Comparison of ENCODE assay signal across 29 cellular contexts in the genomic region with DNA sequence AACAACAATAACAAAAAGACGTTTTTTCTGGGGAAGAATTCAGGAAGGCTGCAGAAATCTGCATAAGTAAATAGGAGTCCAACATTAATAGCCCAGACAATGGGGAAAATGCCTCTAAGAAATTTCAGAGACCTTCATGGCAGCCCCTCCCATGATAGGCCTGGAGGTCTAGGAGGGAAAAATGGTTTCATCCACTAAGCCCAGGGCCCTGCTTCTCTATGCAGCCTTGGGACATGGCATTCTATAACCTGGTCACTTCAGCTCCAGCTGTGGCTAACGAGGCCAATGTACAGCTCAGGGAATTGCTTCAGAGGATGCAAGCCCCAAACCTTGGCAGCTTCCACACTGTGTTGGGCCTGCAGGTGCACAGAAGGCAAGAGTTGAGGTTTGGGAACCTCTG.
"Had no signal": no experiment of that assay in that cellular context is flagged by ENCODE, and none has a peak within 500 bp of the region (broad histone marks: within the 10 kb centered on the region; RNA-seq: fewer than 3 reads in every experiment).

No MANE protein-coding gene starts in this region.

- H3K4me3 ChIP-seq: stomach, suprapubic skin, testis, thoracic aorta, thyroid gland, tibial artery, tibial nerve, transverse colon, upper lobe of left lung, upper lobe of right lung, uterus, vagina had no signal

- H3K4me3 Mint-ChIP-seq: stimulated activated effector memory CD8-positive, alpha-beta T cell treated with anti-CD3 and anti-CD28 coated beads, Interleukin-12 subunit alpha, Interleukin-12 subunit beta, amount 100 ng/mL, for 72 hours; stimulated activated memory B cell treated with anti-CD40 and anti-IgM and Interleukin-4, amounts not matched to agents 10 μg/mL and 1 μg/mL and 100 μg/mL, for 72 hours; stimulated activated naive B cell treated with anti-CD40 and anti-IgM and Interleukin-4, amounts not matched to agents 10 μg/mL and 1 μg/mL and 100 μg/mL, for 72 hours; stimulated activated naive CD8-positive, alpha-beta T cell treated with anti-CD3 and anti-CD28 coated beads, Interleukin-15, amount 100 ng/mL, for 72 hours; stimulated activated naive CD8-positive, alpha-beta T cell treated with anti-CD3 and anti-CD28 coated beads, Interleukin-15, Interleukin-2, amounts not matched to agents 100 ng/mL and 50 ng/mL, for 24 hours; type B pancreatic cell had no signal

- H3K36me3 ChIP-seq: stomach, suprapubic skin, thoracic aorta, thyroid gland, tibial artery, tibial nerve, transverse colon, upper lobe of left lung, upper lobe of right lung, uterus, vagina had no signal

- H3K27me3 Mint-ChIP-seq: stimulated activated memory B cell treated with anti-CD40 and anti-IgM and Interleukin-4, amounts not matched to agents 10 μg/mL and 1 μg/mL and 100 μg/mL, for 72 hours; stimulated activated naive B cell treated with anti-CD40 and anti-IgM and Interleukin-4, amounts not matched to agents 10 μg/mL and 1 μg/mL and 100 μg/mL, for 72 hours; stimulated activated naive CD8-positive, alpha-beta T cell treated with anti-CD3 and anti-CD28 coated beads, Interleukin-15, amount 100 ng/mL, for 72 hours; stimulated activated naive CD8-positive, alpha-beta T cell treated with anti-CD3 and anti-CD28 coated beads, Interleukin-15, Interleukin-2, amounts not matched to agents 100 ng/mL and 50 ng/mL, for 24 hours; type B pancreatic cell had no signal

- H3K4me1 ChIP-seq: stomach, suprapubic skin, testis, thyroid gland, tibial artery, tibial nerve, transverse colon, upper lobe of left lung, upper lobe of right lung, uterus, vagina had no signal

- DNase-seq: stimulated activated CD4-positive, alpha-beta T cell treated with anti-CD3 and anti-CD28 coated beads, Interleukin-2, amount 100 ng/mL, for 48 hours; stimulated activated CD4-positive, alpha-beta T cell treated with anti-CD3 and anti-CD28 coated beads, Interleukin-4, amount 100 ng/mL, for 1 hour; stimulated activated CD4-positive, alpha-beta T cell treated with anti-CD3 and anti-CD28 coated beads, Interleukin-4, amount 100 ng/mL, for 24 hours; stimulated activated CD4-positive, alpha-beta T cell treated with anti-CD3 and anti-CD28 coated beads, Interleukin-4, amount 100 ng/mL, for 4 hours; stimulated activated CD8-positive, alpha-beta memory T cell treated with anti-CD3 and anti-CD28 coated beads, Interleukin-4, amount 100 ng/mL, for 48 hours; stimulated activated naive B cell treated with anti-CD40 and anti-IgM and Interleukin-4, amounts not matched to agents 10 μg/mL and 1 μg/mL and 100 μg/mL, for 72 hours; stimulated activated naive CD4-positive, alpha-beta T cell; stimulated activated naive CD4-positive, alpha-beta T cell treated with Interleukin-2 at 50 U/mL for 16 hours; stimulated activated naive CD8-positive, alpha-beta T cell treated with anti-CD3 and anti-CD28 coated beads, Interleukin-15, amount 100 ng/mL, for 72 hours; stimulated activated naive CD8-positive, alpha-beta T cell treated with anti-CD3 and anti-CD28 coated beads, Interleukin-15, Interleukin-2, amounts not matched to agents 100 U/mL and 50 U/mL, for 24 hours; stomach; substantia nigra; testis; thyroid gland; tibial artery; transverse colon; trophoblast cell; upper lobe of left lung; upper lobe of right lung; uterus had no signal

- H3K4me1 Mint-ChIP-seq: stimulated activated effector memory CD8-positive, alpha-beta T cell treated with anti-CD3 and anti-CD28 coated beads, Interleukin-12 subunit alpha, Interleukin-12 subunit beta, amount 100 ng/mL, for 72 hours; stimulated activated memory B cell treated with anti-CD40 and anti-IgM and Interleukin-4, amounts not matched to agents 10 μg/mL and 1 μg/mL and 100 μg/mL, for 72 hours; stimulated activated naive B cell treated with anti-CD40 and anti-IgM and Interleukin-4, amounts not matched to agents 10 μg/mL and 1 μg/mL and 100 μg/mL, for 72 hours; stimulated activated naive CD8-positive, alpha-beta T cell treated with anti-CD3 and anti-CD28 coated beads, Interleukin-15, amount 100 ng/mL, for 72 hours had no signal

- H3K36me3 Mint-ChIP-seq: stimulated activated effector memory CD8-positive, alpha-beta T cell treated with anti-CD3 and anti-CD28 coated beads, Interleukin-12 subunit alpha, Interleukin-12 subunit beta, amount 100 ng/mL, for 72 hours; stimulated activated memory B cell treated with anti-CD40 and anti-IgM and Interleukin-4, amounts not matched to agents 10 μg/mL and 1 μg/mL and 100 μg/mL, for 72 hours; stimulated activated naive B cell treated with anti-CD40 and anti-IgM and Interleukin-4, amounts not matched to agents 10 μg/mL and 1 μg/mL and 100 μg/mL, for 72 hours; type B pancreatic cell had no signal

- FAIRE-seq: urothelium cell line had no signal

- H3K27ac Mint-ChIP-seq: stimulated activated effector memory CD8-positive, alpha-beta T cell treated with anti-CD3 and anti-CD28 coated beads, Interleukin-12 subunit alpha, Interleukin-12 subunit beta, amount 100 ng/mL, for 72 hours; stimulated activated memory B cell treated with anti-CD40 and anti-IgM and Interleukin-4, amounts not matched to agents 10 μg/mL and 1 μg/mL and 100 μg/mL, for 72 hours; stimulated activated naive B cell treated with anti-CD40 and anti-IgM and Interleukin-4, amounts not matched to agents 10 μg/mL and 1 μg/mL and 100 μg/mL, for 72 hours; stimulated activated naive CD8-positive, alpha-beta T cell treated with anti-CD3 and anti-CD28 coated beads, Interleukin-15, Interleukin-2, amounts not matched to agents 100 ng/mL and 50 ng/mL, for 24 hours; type B pancreatic cell had no signal

- ATAC-seq: stimulated activated effector memory CD8-positive, alpha-beta T cell treated with anti-CD3 and anti-CD28 coated beads, Interleukin-12 subunit alpha, Interleukin-12 subunit beta, amount 100 ng/mL, for 72 hours; stimulated activated memory B cell treated with anti-CD40 and anti-IgM and Interleukin-4, amounts not matched to agents 10 μg/mL and 1 μg/mL and 100 μg/mL, for 72 hours; stimulated activated naive B cell treated with anti-CD40 and anti-IgM and Interleukin-4, amounts not matched to agents 10 μg/mL and 1 μg/mL and 100 μg/mL, for 72 hours; stimulated activated naive CD8-positive, alpha-beta T cell treated with anti-CD3 and anti-CD28 coated beads, Interleukin-15, amount 100 ng/mL, for 72 hours; stimulated activated naive CD8-positive, alpha-beta T cell treated with anti-CD3 and anti-CD28 coated beads, Interleukin-15, Interleukin-2, amounts not matched to agents 100 U/mL and 50 U/mL, for 24 hours; upper lobe of right lung had no signal

- H3K9me3 ChIP-seq: testis, thyroid gland, upper lobe of right lung, vagina had no signal

- H3K27ac ChIP-seq: stomach, suprapubic skin, testis, thoracic aorta, thyroid gland, tibial artery, tibial nerve, transverse colon, upper lobe of left lung, upper lobe of right lung, uterus, vagina had no signal

- H3K9me3 Mint-ChIP-seq: type B pancreatic cell had no signal
